In the genomic region with DNA sequence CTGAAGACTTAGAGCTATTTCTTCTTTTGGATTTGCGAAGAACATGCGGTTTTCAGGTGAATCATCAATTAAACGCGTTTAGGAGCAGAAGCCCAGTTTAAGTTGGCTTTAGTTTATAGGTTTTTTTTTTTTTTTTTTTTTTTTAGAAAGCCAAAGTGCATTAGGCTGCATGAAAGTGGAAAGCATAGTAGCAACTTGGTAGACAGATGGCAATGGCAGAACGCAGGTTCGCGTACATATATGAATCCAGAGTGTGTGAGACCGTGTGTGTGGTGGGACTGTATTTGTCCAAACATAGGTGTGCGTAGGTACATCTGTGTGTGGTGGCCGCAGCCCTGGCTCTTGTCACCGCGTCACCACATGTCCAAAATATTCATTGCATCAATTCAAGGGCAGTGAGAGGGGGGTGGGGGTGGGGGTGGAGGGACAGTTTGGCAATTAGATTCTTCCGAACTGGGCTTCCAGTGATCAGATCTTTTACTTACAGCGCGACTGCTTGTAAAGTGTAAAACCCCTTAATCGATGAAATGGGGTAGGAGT, we compare ENCODE assay signal across 1 cellular context.
TF ChIP-seq lines count a peak whose summit lies in the region.

No MANE protein-coding gene starts in this region.

TF ChIP-seq in IMR-90, 13 proteins besides CTCF, POLR2A, EP300 and RAD21:
- no peak for TF ChIP-seq MXI1 (IDR thresholded peaks at IDR 0.05; ENCODE audit: borderline replicate concordance, low read depth, low read length)
- no peak for TF ChIP-seq MAZ (IDR thresholded peaks at IDR 0.05; ENCODE audit: borderline replicate concordance, low read depth, low read length)
- no peak for TF ChIP-seq FOS (IDR thresholded peaks at IDR 0.05; ENCODE audit: low read depth, low read length)
- TF ChIP-seq CHD1 (IDR thresholded peaks at IDR 0.05; ENCODE audit: low read depth, low read length) = no peak
- TF ChIP-seq MAFK (IDR thresholded peaks at IDR 0.05; ENCODE audit: low read depth, low read length) = no peak
- TF ChIP-seq SMC3 (IDR thresholded peaks at IDR 0.05; ENCODE audit: low read depth, low read length) = no peak
- no peak for TF ChIP-seq NFE2L2 (IDR thresholded peaks at IDR 0.05; ENCODE audit: low read depth, low read length)
- TF ChIP-seq RFX5 (IDR thresholded peaks at IDR 0.05; ENCODE audit: low read depth, low read length) = no peak
- no peak for TF ChIP-seq RCOR1 (IDR thresholded peaks at IDR 0.05; ENCODE audit: insufficient replicate concordance, low read length)
- TF ChIP-seq BHLHE40 (IDR thresholded peaks at IDR 0.05; ENCODE audit: low read depth, low read length) = no peak
- TF ChIP-seq, protein P1, sequence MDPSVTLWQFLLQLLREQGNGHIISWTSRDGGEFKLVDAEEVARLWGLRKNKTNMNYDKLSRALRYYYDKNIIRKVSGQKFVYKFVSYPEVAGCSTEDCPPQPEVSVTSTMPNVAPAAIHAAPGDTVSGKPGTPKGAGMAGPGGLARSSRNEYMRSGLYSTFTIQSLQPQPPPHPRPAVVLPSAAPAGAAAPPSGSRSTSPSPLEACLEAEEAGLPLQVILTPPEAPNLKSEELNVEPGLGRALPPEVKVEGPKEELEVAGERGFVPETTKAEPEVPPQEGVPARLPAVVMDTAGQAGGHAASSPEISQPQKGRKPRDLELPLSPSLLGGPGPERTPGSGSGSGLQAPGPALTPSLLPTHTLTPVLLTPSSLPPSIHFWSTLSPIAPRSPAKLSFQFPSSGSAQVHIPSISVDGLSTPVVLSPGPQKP (IDR thresholded peaks at IDR 0.05; ENCODE audit: borderline replicate concordance, low read depth, low read length) = no peak
- TF ChIP-seq CEBPB (IDR thresholded peaks at IDR 0.05; ENCODE audit: low read depth, low read length) = no peak
- TF ChIP-seq USF2 (IDR thresholded peaks at IDR 0.05; ENCODE audit: low read depth, low read length) = no peak
TF ChIP-seq in IMR-90: peak in this region for 0.
